ENCODE assay signal across 14 cellular contexts in genomic region chr11:17786824-17787525, GRCh38. TPM values are rescaled to one million over a fixed set of nuclear protein-coding genes. Genes with fewer than 3 reads are reported as not detected.
DNase-seq lines count a peak whose midpoint lies in the region; ATAC-seq and TF ChIP-seq lines count a peak whose summit lies in the region.
"Had no signal": no experiment of that assay in that cellular context is flagged by ENCODE, and none has a peak within 500 bp of the region (broad histone marks: within the 10 kb centered on the region; RNA-seq: fewer than 3 reads in every experiment).

No MANE protein-coding gene starts in this region.

- H3K36me3 ChIP-seq in upper lobe of left lung, result no peaks in the 10 kb centered on the region
- no peaks in the 10 kb centered on the region for H3K36me3 ChIP-seq in transverse colon
- H3K36me3 ChIP-seq: BE2C had no signal

- peak; percentile 8 for TF ChIP-seq CTCF in AG09309 (IDR thresholded peaks at IDR 0.05; ENCODE audit: control insufficient read depth, insufficient read depth, low read depth, low read length, missing control alignments)
- no peak for TF ChIP-seq CTCF in chondrocyte (IDR thresholded peaks at IDR 0.05)
- no peak for TF ChIP-seq CTCF in upper lobe of left lung (IDR thresholded peaks at IDR 0.05)
- no peak for TF ChIP-seq CTCF in transverse colon (IDR thresholded peaks at IDR 0.05)

- H3K9me3 ChIP-seq in upper lobe of left lung (no peaks in the 10 kb centered on the region), transverse colon (no peaks in the 10 kb centered on the region)
- H3K9me3 ChIP-seq: BE2C had no signal

- WGBS in upper lobe of left lung, 2 donors, result 86 to 93% methylated on average over 13 to 14 of the region's 14 CpGs
- 94 to 100% methylated on average over 1 to 14 of the region's 14 CpGs for WGBS in transverse colon (ENCODE audit: low coverage in 1 of 2), 2 donors

- TF ChIP-seq POLR2A in upper lobe of left lung (IDR thresholded peaks at IDR 0.05), result no peak
- TF ChIP-seq POLR2A in transverse colon (IDR thresholded peaks at IDR 0.05), result no peak

- H3K27me3 ChIP-seq in upper lobe of left lung, result no peaks in the 10 kb centered on the region
- H3K27me3 ChIP-seq in transverse colon, result no peaks in the 10 kb centered on the region
- H3K27me3 ChIP-seq: BE2C had no signal

- no peaks in the 10 kb centered on the region for H3K4me1 ChIP-seq in upper lobe of left lung
- no peaks in the 10 kb centered on the region for H3K4me1 ChIP-seq in transverse colon
- H3K4me1 ChIP-seq: BE2C had no signal

- no peak overlapping the region for H3K4me3 ChIP-seq in AG09309 (ENCODE audit: control insufficient read depth, low read depth, low read length)
- no peak overlapping the region for H3K4me3 ChIP-seq in upper lobe of left lung
- H3K4me3 ChIP-seq in transverse colon, result no peak overlapping the region

- peak overlapping the region; percentile 75 for H3K27ac Mint-ChIP-seq in chondrocyte (ENCODE audit: unreplicated experiment)

- H3K4me3 Mint-ChIP-seq in chondrocyte (ENCODE audit: unreplicated experiment), result no peak overlapping the region

- intact Hi-C loops in transverse colon (cut with DNase I; ENCODE audit: low total_unique reads), result loop anchor here (5.0 kb wide), 1 partner anchor 185 kb away; no protein-coding TSS in a partner anchor

- peaks cover 6% of the 10 kb centered on the region for H3K36me3 Mint-ChIP-seq in chondrocyte (ENCODE audit: low read depth)

- TF ChIP-seq EP300 in upper lobe of left lung (IDR thresholded peaks at IDR 0.05) (no peak), transverse colon (IDR thresholded peaks at IDR 0.05; ENCODE audit: low read depth) (no peak)

- DNase-seq in AG09309 (ENCODE audit: low read depth) (peak; percentile 49), LHCN-M2 (ENCODE audit: low read depth) (peak; percentile 88), chondrocyte (ENCODE audit: low spot score) (no peak), myocyte (ENCODE audit: low read depth) (peak; percentile 83), T-helper 1 cell (no peak), upper lobe of left lung (no peak), transverse colon (no peak), NCI-H1105 (lab: John Stamatoyannopoulos, UW) (no peak)
- DNase-seq: activated naive CD4-positive, alpha-beta T cell; BE2C; GDM1; NCI-H1048; NCI-H69; stimulated activated CD4-positive, alpha-beta T cell treated with anti-CD3 and anti-CD28 coated beads, Interleukin-12 subunit alpha, Interleukin-12 subunit beta, amount 100 ng/mL, for 4 hours had no signal

- peaks cover 19% of the 10 kb centered on the region for H3K4me1 Mint-ChIP-seq in chondrocyte (ENCODE audit: low read depth)

- no peak for ATAC-seq in upper lobe of left lung (ENCODE audit: low FRiP score in 2 of 2)

- H3K27ac ChIP-seq in upper lobe of left lung, result no peak overlapping the region
- H3K27ac ChIP-seq in transverse colon, result no peak overlapping the region

- no peaks in the 10 kb centered on the region for H3K27me3 Mint-ChIP-seq in chondrocyte (ENCODE audit: low read depth)

- no peaks in the 10 kb centered on the region for H3K9me3 Mint-ChIP-seq in chondrocyte (ENCODE audit: low read depth)

- in situ Hi-C loops in transverse colon (cut with MboI; ENCODE audit: low pct_ligation_motif_present in 1 of 4, low pct_unique_long_range_greater_than_20kb in 1 of 4, low sequenced_read_pairs in 3 of 4), result no loop called here

RNA-seq across cellular contexts. Expression of gene KCNC1, which starts 52.4 kb away (rescaled TPM):
- total RNA-seq in LHCN-M2 (2014; rRNA removed) (0.13 and 0.17 TPM in 2 replicates), chondrocyte (0.07 to 0.20 TPM in 2 of 3 replicates, not detected in the other), myocyte (0.27 and 0.57 TPM in 2 replicates), upper lobe of left lung (not detected), transverse colon (under 1 TPM in 1 of 4 donors, not detected in 3; 0.14 TPM)
- polyA plus RNA-seq in LHCN-M2 (2012), result 0.16 TPM
- polyA plus RNA-seq in myocyte (2012), result 0.54 TPM

Comparison
In these comparisons a context has a peak if more than half of its experiments do, and no peak if none do; other contexts are left out.
1. DNase-seq: peak in AG09309 (single experiment), LHCN-M2 (single experiment) and myocyte (single experiment); none in chondrocyte (single experiment), T-helper 1 cell (0 of 5), upper lobe of left lung (0 of 2), transverse colon (single experiment) and NCI-H1105 (single experiment).